13 cellular contexts compared by ENCODE assay signal in the genomic region with DNA sequence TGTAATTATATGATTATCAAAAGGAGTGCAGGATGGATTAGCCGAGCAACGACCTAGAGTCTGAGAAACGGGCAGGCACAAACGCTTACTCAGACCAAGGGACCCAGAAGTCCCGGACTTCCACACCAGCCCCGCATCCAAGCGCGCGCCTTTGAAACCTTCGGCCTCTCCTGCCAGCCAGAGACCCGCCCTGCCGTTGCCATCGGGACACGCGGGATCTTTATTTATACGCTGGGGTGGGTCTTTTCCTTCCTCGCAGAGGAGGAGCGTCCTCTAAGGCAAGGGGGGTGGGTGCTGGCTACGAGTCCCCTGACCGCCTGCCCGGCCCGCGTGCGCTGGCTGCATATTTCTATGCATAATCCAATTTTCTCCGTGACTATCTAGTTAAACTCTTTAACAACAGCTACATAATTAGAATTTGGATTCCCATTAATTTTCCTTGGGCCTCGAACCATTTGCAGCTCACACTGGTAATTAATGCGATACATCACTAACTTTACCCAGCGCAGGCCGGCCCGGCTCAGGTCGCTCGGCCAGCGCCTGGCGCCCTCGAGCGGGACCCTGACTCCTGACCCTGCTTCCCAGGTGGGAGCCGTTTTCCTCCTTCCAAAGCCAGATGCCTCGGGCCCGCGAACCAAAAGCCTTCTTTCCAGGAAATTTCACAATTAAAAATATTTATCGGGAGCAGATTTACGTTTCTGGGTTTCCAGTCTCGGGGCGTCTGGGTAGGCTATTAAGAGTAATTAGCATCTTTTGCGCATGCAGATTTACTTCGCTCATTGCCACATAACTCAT. TPM values are rescaled to one million over a fixed set of nuclear protein-coding genes. Genes with fewer than 3 reads are reported as not detected.
DNase-seq lines count a peak whose midpoint lies in the region; ATAC-seq and FAIRE-seq lines count a peak whose summit lies in the region.
"Had no signal": no experiment of that assay in that cellular context is flagged by ENCODE, and none has a peak within 500 bp of the region (broad histone marks: within the 10 kb centered on the region; RNA-seq: fewer than 3 reads in every experiment).

No MANE protein-coding gene starts in this region.

- POLR2A ChIA-PET in CD8-positive, alpha-beta memory T cell (lab: Charles Lee) = no interaction called here

- peak overlapping the region in 3 of 8 donors; percentile 22 to 56 (median 55) for H3K27ac Mint-ChIP-seq in CD8-positive, alpha-beta memory T cell
- H3K27ac Mint-ChIP-seq in naive B cell = peak overlapping the region in 5 of 6 donors; percentile 53 to 97 (median 91)

- peak; percentile 41 for DNase-seq in DMS53 (lab: John Stamatoyannopoulos, UW)
- no peak for DNase-seq in DMS53 treated with DMSO at 0.1 percent for 48 hours (lab: John Stamatoyannopoulos, UW; ENCODE audit: unreplicated experiment)
- DNase-seq in CD8-positive, alpha-beta memory T cell = no peak
- DNase-seq in activated T-cell treated with anti-CD3 and anti-CD28 coated beads, Interleukin-2, amount 50 U/mL, for 48 hours = peak; percentile 23 to 28
- DNase-seq in naive B cell = no peak
- no peak for DNase-seq in HTR-8/SVneo (ENCODE audit: insufficient read length, low spot score)
- DNase-seq in HuH-7.5 (ENCODE audit: low spot score) = no peak
- DNase-seq: effector CD8-positive, alpha-beta T cell; lower lobe of right lung; NCI-H226 had no signal

- H3K27me3 Mint-ChIP-seq in CD8-positive, alpha-beta memory T cell = peaks cover 74 to 85% of the 10 kb centered on the region in 2 donors
- peaks cover 65 to 89% (median 77%) of the 10 kb centered on the region in 3 donors for H3K27me3 Mint-ChIP-seq in naive B cell

- H3K27me3 ChIP-seq in CD8-positive, alpha-beta memory T cell (ENCODE audit: insufficient read depth, low read length, poor library complexity, severe bottlenecking) = peaks cover 83% of the 10 kb centered on the region

- no peak for ATAC-seq in naive B cell (ENCODE audit: low read depth in 2 of 2)
- no peak for ATAC-seq in HG03565 (IDR thresholded peaks at IDR 0.05; ENCODE audit: unreplicated experiment)

- no peak overlapping the region for H3K4me3 ChIP-seq in CD8-positive, alpha-beta memory T cell (ENCODE audit: low read length)
- H3K4me3 ChIP-seq: lower lobe of right lung had no signal

- no peak overlapping the region for H3K27ac ChIP-seq in CD8-positive, alpha-beta memory T cell (ENCODE audit: low read depth, low read length)
- H3K27ac ChIP-seq: 22Rv1, lower lobe of right lung had no signal

- H3K36me3 Mint-ChIP-seq in CD8-positive, alpha-beta memory T cell = no peaks in the 10 kb centered on the region
- no peaks in the 10 kb centered on the region for H3K36me3 Mint-ChIP-seq in naive B cell

- H3K4me1 ChIP-seq in CD8-positive, alpha-beta memory T cell (ENCODE audit: insufficient read depth, low read length) = peaks cover 40% of the 10 kb centered on the region

- FAIRE-seq in HTR-8/SVneo (lab: Jason Lieb, UNC) = no peak

- peaks cover 0 to 1% (median 0%) of the 10 kb centered on the region in 5 donors for H3K9me3 Mint-ChIP-seq in CD8-positive, alpha-beta memory T cell
- H3K9me3 Mint-ChIP-seq in naive B cell = peaks cover 0 to 7% (median 0%) of the 10 kb centered on the region in 7 donors

- H3K4me1 Mint-ChIP-seq in CD8-positive, alpha-beta memory T cell = peaks cover 29 to 51% (median 40%) of the 10 kb centered on the region in 3 donors
- peaks cover 23 to 45% (median 30%) of the 10 kb centered on the region in 3 donors for H3K4me1 Mint-ChIP-seq in naive B cell

- no peaks in the 10 kb centered on the region for H3K9me3 ChIP-seq in CD8-positive, alpha-beta memory T cell (ENCODE audit: low read length)
- H3K9me3 ChIP-seq: lower lobe of right lung had no signal

- CTCF ChIA-PET in CD8-positive, alpha-beta memory T cell (lab: Charles Lee) = interaction anchor here (1.1 to 6.8 kb wide), 3 partner anchors 19 to 354 kb away, joined by 3 to 69 read pairs (median 60); no protein-coding TSS in a partner anchor

- H3K36me3 ChIP-seq in CD8-positive, alpha-beta memory T cell (ENCODE audit: insufficient read depth, low read length) = no peaks in the 10 kb centered on the region
- H3K36me3 ChIP-seq: lower lobe of right lung had no signal

- H3K4me3 Mint-ChIP-seq in CD8-positive, alpha-beta memory T cell = peak overlapping the region in 6 of 7 donors; percentile 32 to 68 (median 38)
- H3K4me3 Mint-ChIP-seq in naive B cell = peak overlapping the region; percentile 67 to 85 (median 77)

RNA-seq across cellular contexts. Expression of gene LBX1, which starts 12.4 kb away (rescaled TPM):
- total RNA-seq in CD8-positive, alpha-beta memory T cell = not detected
- polyA plus RNA-seq in CD8-positive, alpha-beta memory T cell = not detected
- polyA plus RNA-seq in naive B cell (ENCODE audit: low read depth in 6 of 6) = not detected
- total RNA-seq: lower lobe of right lung, MCF 10A had no signal

Comparison
In these comparisons a context has a peak if more than half of its experiments do, and no peak if none do; other contexts are left out.
1. DNase-seq: peak in DMS53 (single experiment) and activated T-cell treated with anti-CD3 and anti-CD28 coated beads, Interleukin-2, amount 50 U/mL, for 48 hours (2 of 2); none in DMS53 treated with DMSO at 0.1 percent for 48 hours (single experiment), CD8-positive, alpha-beta memory T cell (0 of 5), naive B cell (single experiment), HTR-8/SVneo (single experiment) and HuH-7.5 (single experiment).